In genomic region chr6:46736913-46737312, GRCh38 we compare ENCODE assay signal across 37 cellular contexts. TPM values are rescaled to one million over a fixed set of nuclear protein-coding genes. Genes with fewer than 3 reads are reported as not detected.
"Had no signal": no experiment of that assay in that cellular context is flagged by ENCODE, and none has a peak within 500 bp of the region (broad histone marks: within the 10 kb centered on the region; RNA-seq: fewer than 3 reads in every experiment).

No MANE protein-coding gene starts in this region.

- H3K4me3 ChIP-seq: cardiac muscle cell, MG63, SJCRH30, SK-N-MC had no signal

- H3K27ac Mint-ChIP-seq: activated CD4-positive, alpha-beta memory T cell treated with anti-CD3 and anti-CD28 coated beads, Interleukin-2, amount 10 ng/mL, durations not matched to agents 7 days and 5 days; activated CD8-positive, alpha-beta memory T cell treated with anti-CD3 and anti-CD28 coated beads, Interleukin-2, amount 10 ng/mL, durations not matched to agents 7 days and 5 days; activated naive CD8-positive, alpha-beta T cell treated with anti-CD3 and anti-CD28 coated beads for 36 hours had no signal

- DNase-seq: activated CD4-positive, alpha-beta memory T cell treated with anti-CD3 and anti-CD28 coated beads, Interleukin-2, amount 10 ng/mL, durations not matched to agents 7 days and 5 days; activated CD4-positive, alpha-beta T cell treated with anti-CD3 and anti-CD28 coated beads for 1 hour; activated CD4-positive, alpha-beta T cell treated with anti-CD3 and anti-CD28 coated beads for 48 hours; activated CD4-positive, CD25-positive, alpha-beta regulatory T cell; activated CD8-positive, alpha-beta memory T cell treated with anti-CD3 and anti-CD28 coated beads for 24 hours; activated CD8-positive, alpha-beta memory T cell treated with anti-CD3 and anti-CD28 coated beads, Interleukin-2, amount 10 ng/mL, durations not matched to agents 7 days and 5 days; activated CD8-positive, alpha-beta memory T cell treated with anti-CD3 and anti-CD28 coated beads, Interleukin-2, amount 50 U/mL, for 48 hours; activated effector memory CD4-positive, alpha-beta T cell treated with anti-CD3 and anti-CD28 coated beads, Interleukin-2, amount 50 U/mL, for 16 hours; activated naive CD4-positive, alpha-beta T cell; activated naive CD4-positive, alpha-beta T cell treated with anti-CD3 and anti-CD28 coated beads, Interleukin-2, amount 50 U/mL, for 16 hours; activated naive CD8-positive, alpha-beta T cell treated with anti-CD3 and anti-CD28 coated beads for 36 hours; activated T-cell treated with anti-CD3 and anti-CD28 coated beads, Interleukin-2, amount 50 U/mL, for 48 hours; amniotic stem cell; aorta; brain microvascular endothelial cell; Karpas-422; KBM-7; MG63; NCI-H1092; NCI-H1436 treated with DMSO at 0.1 percent for 48 hours; NCI-H187; NCI-H2029 treated with DMSO at 0.1 percent for 48 hours; NCI-H2107; NCI-H2171; NCI-H446 treated with DMSO at 0.1 percent for 48 hours; NCI-H524 treated with DMSO at 0.1 percent for 48 hours; SHP77; SJCRH30; T1000; WERI-Rb-1 had no signal

- H3K9me3 Mint-ChIP-seq: activated CD4-positive, alpha-beta memory T cell treated with anti-CD3 and anti-CD28 coated beads, Interleukin-2, amount 10 ng/mL, durations not matched to agents 7 days and 5 days; activated naive CD8-positive, alpha-beta T cell treated with anti-CD3 and anti-CD28 coated beads for 36 hours; central memory CD8-positive, alpha-beta T cell had no signal

- H3K36me3 Mint-ChIP-seq: activated naive CD8-positive, alpha-beta T cell treated with anti-CD3 and anti-CD28 coated beads for 36 hours had no signal

- H3K4me3 Mint-ChIP-seq: activated CD4-positive, alpha-beta memory T cell treated with anti-CD3 and anti-CD28 coated beads, Interleukin-2, amount 10 ng/mL, durations not matched to agents 7 days and 5 days; activated CD8-positive, alpha-beta memory T cell treated with anti-CD3 and anti-CD28 coated beads, Interleukin-2, amount 10 ng/mL, durations not matched to agents 7 days and 5 days; activated naive CD8-positive, alpha-beta T cell treated with anti-CD3 and anti-CD28 coated beads for 36 hours; central memory CD8-positive, alpha-beta T cell had no signal

- ATAC-seq: activated CD8-positive, alpha-beta memory T cell treated with anti-CD3 and anti-CD28 coated beads, Interleukin-2, amount 10 ng/mL, durations not matched to agents 7 days and 5 days had no signal

- H3K27me3 ChIP-seq: MG63, SJCRH30 had no signal

- H3K4me1 ChIP-seq: SJCRH30 had no signal

- FAIRE-seq: RCC 7860 had no signal

- H3K27ac ChIP-seq: brain microvascular endothelial cell, cardiac muscle cell, SJCRH30, SK-N-MC, WERI-Rb-1 had no signal

- H3K36me3 ChIP-seq: brain microvascular endothelial cell, cardiac muscle cell, MG63, SJCRH30, WERI-Rb-1 had no signal

- H3K9me3 ChIP-seq: MG63, SJCRH30 had no signal

RNA-seq across cellular contexts. Expression of gene PLA2G7, which starts 1.7 kb away (rescaled TPM):
- total RNA-seq: activated CD4-positive, alpha-beta memory T cell treated with anti-CD3 and anti-CD28 coated beads, Interleukin-2, amount 10 ng/mL, durations not matched to agents 7 days and 5 days; activated CD8-positive, alpha-beta memory T cell treated with anti-CD3 and anti-CD28 coated beads, Interleukin-2, amount 10 ng/mL, durations not matched to agents 7 days and 5 days; activated naive CD8-positive, alpha-beta T cell treated with anti-CD3 and anti-CD28 coated beads for 36 hours; cardiac muscle cell; chondrocyte; SJCRH30; T-helper 1 cell treated with Interleukin-12 subunit alpha and Interleukin-12 subunit beta and Interleukin-4 antibody, amounts not matched to agents 30 ng/mL and 1 ng/mL, for 36 hours; T-helper 2 cell treated with Interferon-gamma antibody and Interleukin-4, amounts not matched to agents 100 ng/mL and 5 ng/mL, for 36 hours had no signal
- polyA plus RNA-seq: cardiac muscle cell had no signal

RNA-seq across cellular contexts. Expression of gene ANKRD66, which starts 9.8 kb away (rescaled TPM):
- total RNA-seq: activated CD4-positive, alpha-beta memory T cell treated with anti-CD3 and anti-CD28 coated beads, Interleukin-2, amount 10 ng/mL, durations not matched to agents 7 days and 5 days; activated CD8-positive, alpha-beta memory T cell treated with anti-CD3 and anti-CD28 coated beads, Interleukin-2, amount 10 ng/mL, durations not matched to agents 7 days and 5 days; activated naive CD8-positive, alpha-beta T cell treated with anti-CD3 and anti-CD28 coated beads for 36 hours; aorta; cardiac muscle cell; chondrocyte; SJCRH30; T-helper 1 cell treated with Interleukin-12 subunit alpha and Interleukin-12 subunit beta and Interleukin-4 antibody, amounts not matched to agents 30 ng/mL and 1 ng/mL, for 36 hours; T-helper 2 cell treated with Interferon-gamma antibody and Interleukin-4, amounts not matched to agents 100 ng/mL and 5 ng/mL, for 36 hours had no signal
- polyA plus RNA-seq: aorta, cardiac muscle cell had no signal

RNA-seq across cellular contexts. Expression of gene TDRD6, which starts 49.2 kb away (rescaled TPM):
- total RNA-seq: activated CD4-positive, alpha-beta memory T cell treated with anti-CD3 and anti-CD28 coated beads, Interleukin-2, amount 10 ng/mL, durations not matched to agents 7 days and 5 days; activated CD8-positive, alpha-beta memory T cell treated with anti-CD3 and anti-CD28 coated beads, Interleukin-2, amount 10 ng/mL, durations not matched to agents 7 days and 5 days; activated naive CD8-positive, alpha-beta T cell treated with anti-CD3 and anti-CD28 coated beads for 36 hours; T-helper 1 cell treated with Interleukin-12 subunit alpha and Interleukin-12 subunit beta and Interleukin-4 antibody, amounts not matched to agents 30 ng/mL and 1 ng/mL, for 36 hours; T-helper 2 cell treated with Interferon-gamma antibody and Interleukin-4, amounts not matched to agents 100 ng/mL and 5 ng/mL, for 36 hours had no signal

RNA-seq across cellular contexts. Expression of gene MEP1A, which starts 56.3 kb away (rescaled TPM):
- total RNA-seq: activated CD4-positive, alpha-beta memory T cell treated with anti-CD3 and anti-CD28 coated beads, Interleukin-2, amount 10 ng/mL, durations not matched to agents 7 days and 5 days; activated CD8-positive, alpha-beta memory T cell treated with anti-CD3 and anti-CD28 coated beads, Interleukin-2, amount 10 ng/mL, durations not matched to agents 7 days and 5 days; activated naive CD8-positive, alpha-beta T cell treated with anti-CD3 and anti-CD28 coated beads for 36 hours; aorta; cardiac muscle cell; chondrocyte; SJCRH30; T-helper 1 cell treated with Interleukin-12 subunit alpha and Interleukin-12 subunit beta and Interleukin-4 antibody, amounts not matched to agents 30 ng/mL and 1 ng/mL, for 36 hours; T-helper 2 cell treated with Interferon-gamma antibody and Interleukin-4, amounts not matched to agents 100 ng/mL and 5 ng/mL, for 36 hours had no signal
- polyA plus RNA-seq: cardiac muscle cell had no signal
